In the genomic region with DNA sequence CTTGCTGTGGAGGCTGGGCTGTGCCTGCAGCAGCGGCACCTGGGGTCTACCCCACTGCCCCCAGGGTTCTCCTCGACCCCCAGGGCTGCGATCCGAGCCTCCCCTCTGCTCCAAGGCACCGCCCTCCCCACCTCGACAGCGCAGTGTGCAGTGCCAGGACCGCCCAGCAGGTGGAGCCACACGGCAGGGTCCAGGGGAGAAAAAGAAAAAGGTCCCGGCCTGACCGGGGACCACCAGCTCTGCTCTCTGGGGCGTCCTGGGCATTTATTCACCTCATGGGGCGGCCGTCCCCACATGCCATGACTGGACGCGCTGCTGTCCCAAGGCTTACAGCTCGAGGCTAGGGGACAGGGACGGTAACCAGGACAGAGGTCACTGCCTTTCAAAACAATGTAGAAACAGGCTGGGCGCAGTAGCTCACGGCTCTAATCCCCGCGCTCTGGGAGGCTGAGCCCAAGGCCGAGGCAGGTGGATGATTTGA, we compare ENCODE assay signal across 7 cellular contexts. TPM values are rescaled to one million over a fixed set of nuclear protein-coding genes. Genes with fewer than 3 reads are reported as not detected.
DNase-seq lines count a peak whose midpoint lies in the region; FAIRE-seq and TF ChIP-seq lines count a peak whose summit lies in the region.

No MANE protein-coding gene starts in this region.

- H3K4me3 ChIP-seq in SJCRH30: no peak overlapping the region
- no peak overlapping the region for H3K4me3 ChIP-seq in ascending aorta
- H3K4me3 ChIP-seq in kidney (ENCODE audit: low read length in 2 of 2): no peak overlapping the region

- DNase-seq in GM18507 (ENCODE audit: extremely low spot score, insufficient read length, low read depth) (peak; percentile 70), SJCRH30 (peak; percentile 43 to 48), ascending aorta (ENCODE audit: low spot score in 2 of 2) (no peak), kidney (no peak), NCI-H1105 treated with DMSO at 0.1 percent for 48 hours (lab: John Stamatoyannopoulos, UW) (no peak), NCI-H2107 treated with DMSO at 0.1 percent for 48 hours (lab: John Stamatoyannopoulos, UW; ENCODE audit: unreplicated experiment) (no peak)
- DNase-seq in stimulated activated CD8-positive, alpha-beta memory T cell treated with anti-CD3 and anti-CD28 coated beads, Interleukin-4, amount 100 ng/mL, for 24 hours (ENCODE audit: low read depth): peak; percentile 36

- H3K27ac ChIP-seq in SJCRH30: no peak overlapping the region
- H3K27ac ChIP-seq in ascending aorta: no peak overlapping the region
- H3K27ac ChIP-seq in kidney (ENCODE audit: low read depth in 2 of 2, low read length in 2 of 2): peak overlapping the region in 1 of 2 donors; percentile 32

- H3K36me3 ChIP-seq in SJCRH30 (no peaks in the 10 kb centered on the region; the same call in 1 of the 2 replicates), ascending aorta (no peaks in the 10 kb centered on the region), kidney (ENCODE audit: control insufficient read depth in 1 of 2, insufficient read depth in 2 of 2, low read length in 2 of 2) (no peaks in the 10 kb centered on the region)

- H3K4me1 ChIP-seq in SJCRH30 (no peaks in the 10 kb centered on the region), ascending aorta (no peaks in the 10 kb centered on the region), kidney (ENCODE audit: control insufficient read depth in 1 of 2, insufficient read depth in 1 of 2, low read depth in 1 of 2, low read length in 2 of 2) (peaks cover 0 to 30% of the 10 kb centered on the region in 2 donors)

- no peak overlapping the region for H3K9ac ChIP-seq in kidney (ENCODE audit: low read length in 2 of 2)

- H3K27me3 ChIP-seq in SJCRH30 (no peaks in the 10 kb centered on the region), ascending aorta (no peaks in the 10 kb centered on the region)

- no peaks in the 10 kb centered on the region for H3K9me3 ChIP-seq in SJCRH30 (replicated peaks)
- H3K9me3 ChIP-seq in ascending aorta: no peaks in the 10 kb centered on the region
- H3K9me3 ChIP-seq in kidney (ENCODE audit: control insufficient read depth in 1 of 2, low read length in 2 of 2): no peaks in the 10 kb centered on the region

- FAIRE-seq in GM18507 (lab: Jason Lieb, UNC): peak; percentile 84
- no peak for FAIRE-seq in kidney (lab: Jason Lieb, UNC)

- intact Hi-C loops in ascending aorta (cut with DNase I): no loop called here
- intact Hi-C loops in kidney (cut with DNase I): no loop called here

- TF ChIP-seq CTCF in ascending aorta (IDR thresholded peaks at IDR 0.05) (peak; percentile 45 to 85 (median 79)), kidney (IDR thresholded peaks at IDR 0.05; ENCODE audit: borderline replicate concordance, extremely low read depth, insufficient read depth) (peak; percentile 87)

RNA-seq across cellular contexts. Expression of gene REXO1, which starts 10.6 kb away (rescaled TPM):
- total RNA-seq in SJCRH30 (2014; rRNA removed; shearing (Covaris generic)): 17.7 and 19.1 TPM in 2 replicates
- 45.1 TPM for total RNA-seq in ascending aorta
- total RNA-seq in kidney: 36.8 TPM
- 12.1 TPM for polyA plus RNA-seq in kidney (ENCODE audit: insufficient read depth, low read depth, low replicate concordance)

RNA-seq across cellular contexts. Expression of gene ATP8B3, which starts 25.6 kb away (rescaled TPM):
- 0.08 TPM in 1 of 2 replicates, not detected in the other for total RNA-seq in SJCRH30 (2014; rRNA removed; shearing (Covaris generic))
- total RNA-seq in ascending aorta (0.11 TPM), kidney (3.6 TPM)
- 0.24 TPM for polyA plus RNA-seq in kidney (ENCODE audit: insufficient read depth, low read depth, low replicate concordance)

RNA-seq across cellular contexts. Expression of gene KLF16, which starts 25.7 kb away (rescaled TPM):
- 5.1 and 5.8 TPM in 2 replicates for total RNA-seq in SJCRH30 (2014; rRNA removed; shearing (Covaris generic))
- 15.2 TPM for total RNA-seq in ascending aorta
- 22.2 TPM for total RNA-seq in kidney
- 10.4 TPM for polyA plus RNA-seq in kidney (ENCODE audit: insufficient read depth, low read depth, low replicate concordance)

RNA-seq across cellular contexts. Expression of gene ABHD17A, which starts 47.6 kb away (rescaled TPM):
- total RNA-seq in SJCRH30 (2014; rRNA removed; shearing (Covaris generic)): 39.2 and 41.6 TPM in 2 replicates
- total RNA-seq in ascending aorta (278 TPM), kidney (63.8 TPM)
- polyA plus RNA-seq in kidney (ENCODE audit: insufficient read depth, low read depth, low replicate concordance): 65.1 TPM

Comparison
In these comparisons a context has a peak if more than half of its experiments do, and no peak if none do; other contexts are left out.
1. DNase-seq: peak in GM18507 (single experiment), SJCRH30 (2 of 2) and stimulated activated CD8-positive, alpha-beta memory T cell treated with anti-CD3 and anti-CD28 coated beads, Interleukin-4, amount 100 ng/mL, for 24 hours (single experiment); none in ascending aorta (0 of 2), kidney (single experiment), NCI-H1105 treated with DMSO at 0.1 percent for 48 hours (single experiment) and NCI-H2107 treated with DMSO at 0.1 percent for 48 hours (single experiment).